Comparison of ENCODE assay signal across 1 cellular context in genomic region chr14:73365727-73366126, GRCh38.
TF ChIP-seq lines count a peak whose summit lies in the region.

No MANE protein-coding gene starts in this region.

TF ChIP-seq in HepG2, 621 proteins besides CTCF, POLR2A, EP300 and RAD21 (continued from another document):
- TF ChIP-seq THAP7 (CRISPR knock-in tag; IDR thresholded peaks at IDR 0.05) (no peak), DNMT3B (CRISPR knock-in tag; conservative IDR thresholded peaks at IDR 0.05) (no peak), ZNF816 (CRISPR knock-in tag; IDR thresholded peaks at IDR 0.05; ENCODE audit: borderline replicate concordance) (no peak), ZNF317 (CRISPR knock-in tag; IDR thresholded peaks at IDR 0.05) (no peak), PRPF4 (IDR thresholded peaks at IDR 0.05; ENCODE audit: low read depth, low read length, poor library complexity, severe bottlenecking) (no peak), PRDM15 (CRISPR knock-in tag; IDR thresholded peaks at IDR 0.05) (no peak), ZNF276 (CRISPR knock-in tag; IDR thresholded peaks at IDR 0.05; ENCODE audit: low read depth) (no peak)
- TF ChIP-seq, protein P1, sequence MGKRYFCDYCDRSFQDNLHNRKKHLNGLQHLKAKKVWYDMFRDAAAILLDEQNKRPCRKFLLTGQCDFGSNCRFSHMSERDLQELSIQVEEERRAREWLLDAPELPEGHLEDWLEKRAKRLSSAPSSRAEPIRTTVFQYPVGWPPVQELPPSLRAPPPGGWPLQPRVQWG (CRISPR knock-in tag; IDR thresholded peaks at IDR 0.05; ENCODE audit: borderline replicate concordance, low read depth) = no peak
